Comparison of ENCODE assay signal across 11 cellular contexts in the genomic region with DNA sequence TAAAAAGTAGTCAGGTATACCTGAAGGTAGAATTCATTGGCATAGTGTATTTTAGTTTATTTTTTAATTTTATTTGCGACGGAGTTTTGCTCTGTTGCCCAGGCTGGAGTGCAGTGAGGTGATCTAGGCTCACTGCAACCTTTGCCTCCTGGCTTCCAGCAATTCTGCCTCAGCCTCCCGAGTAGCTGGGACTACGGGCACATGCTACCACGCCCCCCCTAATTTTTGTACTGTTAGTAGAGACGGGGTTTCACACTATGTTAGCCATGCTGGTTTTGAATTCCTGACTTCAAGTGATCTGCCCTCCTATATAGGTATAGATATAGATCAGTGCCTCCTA.
DNase-seq lines count a peak whose midpoint lies in the region; ATAC-seq and TF ChIP-seq lines count a peak whose summit lies in the region.
"Had no signal": no experiment of that assay in that cellular context is flagged by ENCODE, and none has a peak within 500 bp of the region (broad histone marks: within the 10 kb centered on the region; RNA-seq: fewer than 3 reads in every experiment).

No MANE protein-coding gene starts in this region.

- peaks cover 6% of the 10 kb centered on the region for H3F3A ChIP-seq in PC-3 (ENCODE audit: low read length, unreplicated experiment)

- TF ChIP-seq POLR2A in esophagus squamous epithelium (IDR thresholded peaks at IDR 0.05) (no peak), stomach (IDR thresholded peaks at IDR 0.05) (no peak)

- TF ChIP-seq EP300 in stomach (IDR thresholded peaks at IDR 0.05): no peak

- no peak overlapping the region for H3K4me3 Mint-ChIP-seq in activated CD8-positive, alpha-beta memory T cell treated with anti-CD3 and anti-CD28 coated beads, Interleukin-2, amount 10 ng/mL, durations not matched to agents 7 days and 5 days

- peak overlapping the region; percentile 91 for H3K9ac ChIP-seq in PC-3 (ENCODE audit: low read length)

- H3K9me3 ChIP-seq in PC-3 (ENCODE audit: low read length) (no peaks in the 10 kb centered on the region), esophagus squamous epithelium (no peaks in the 10 kb centered on the region), stomach (no peaks in the 10 kb centered on the region)

- H3K9me3 Mint-ChIP-seq in activated CD8-positive, alpha-beta memory T cell treated with anti-CD3 and anti-CD28 coated beads, Interleukin-2, amount 10 ng/mL, durations not matched to agents 7 days and 5 days (ENCODE audit: low read depth): no peaks in the 10 kb centered on the region

- H3K27ac ChIP-seq in PC-3 (ENCODE audit: low read length) (no peak overlapping the region), esophagus squamous epithelium (peak overlapping the region in 3 of 4 donors; percentile 95 to 97 (median 96)), stomach (peak overlapping the region in 3 of 5 donors; percentile 37 to 98 (median 95))

- H3K27ac Mint-ChIP-seq in activated CD8-positive, alpha-beta memory T cell treated with anti-CD3 and anti-CD28 coated beads, Interleukin-2, amount 10 ng/mL, durations not matched to agents 7 days and 5 days: peak overlapping the region; percentile 76

- no peaks in the 10 kb centered on the region for H3K36me3 ChIP-seq in PC-3 (ENCODE audit: low read depth, low read length)
- peaks cover 0 to 4% (median 0%) of the 10 kb centered on the region in 3 donors for H3K36me3 ChIP-seq in esophagus squamous epithelium
- peaks cover 0 to 4% (median 0%) of the 10 kb centered on the region in 4 donors for H3K36me3 ChIP-seq in stomach

- H3K36me3 Mint-ChIP-seq in activated CD8-positive, alpha-beta memory T cell treated with anti-CD3 and anti-CD28 coated beads, Interleukin-2, amount 10 ng/mL, durations not matched to agents 7 days and 5 days: peaks cover 10% of the 10 kb centered on the region

- no peaks in the 10 kb centered on the region for H3K9me2 ChIP-seq in PC-3 (replicated peaks; ENCODE audit: low read length)

- peaks cover 32% of the 10 kb centered on the region for H3K4me1 Mint-ChIP-seq in activated CD8-positive, alpha-beta memory T cell treated with anti-CD3 and anti-CD28 coated beads, Interleukin-2, amount 10 ng/mL, durations not matched to agents 7 days and 5 days

- intact Hi-C loops in PC-3 (cut with micrococcal nuclease) (loop anchor here (5.0 kb wide), 5 partner anchors 668 to 1022 kb away; a partner anchor contains a TSS), esophagus squamous epithelium (cut with DNase I) (no loop called here), stomach (cut with DNase I; ENCODE audit: low total_unique reads) (no loop called here), posterior cingulate gyrus (cut with DNase I) (no loop called here)

- CTCF ChIA-PET in activated CD8-positive, alpha-beta memory T cell treated with anti-CD3 and anti-CD28 coated beads, Interleukin-2, amount 10 ng/mL, durations not matched to agents 7 days and 5 days (lab: Charles Lee): interaction anchor here (0.8 to 5.8 kb wide), 4 partner anchors 10 to 651 kb away, joined by 3 to 42 read pairs (median 18); a partner anchor contains a TSS
- CTCF ChIA-PET in PC-3 (lab: Charles Lee): no interaction called here

- H4K20me1 ChIP-seq in PC-3 (ENCODE audit: low read length): peaks cover 10% of the 10 kb centered on the region

- POLR2A ChIA-PET in PC-3 (lab: Charles Lee; ENCODE audit: unreplicated experiment): interaction anchor here (0.6 to 4.4 kb wide), 6 partner anchors 11 to 1746 kb away, joined by 3 to 80 read pairs (median 4); a partner anchor contains a TSS

- TF ChIP-seq CTCF in PC-3 (conservative IDR thresholded peaks at IDR 0.05; ENCODE audit: low read depth, low read length): no peak
- no peak for TF ChIP-seq CTCF in esophagus squamous epithelium (IDR thresholded peaks at IDR 0.05)
- no peak for TF ChIP-seq CTCF in stomach (IDR thresholded peaks at IDR 0.05)

- no peak for ATAC-seq in activated CD8-positive, alpha-beta memory T cell treated with anti-CD3 and anti-CD28 coated beads, Interleukin-2, amount 10 ng/mL, durations not matched to agents 7 days and 5 days
- ATAC-seq in PC-3 (no peak), HG03280 (IDR thresholded peaks at IDR 0.05; ENCODE audit: unreplicated experiment) (no peak)

- H3K4me3 ChIP-seq in PC-3 (ENCODE audit: low read length) (peak overlapping the region; percentile 82), esophagus squamous epithelium (peak overlapping the region in 2 of 4 donors; percentile 64 to 68), stomach (peak overlapping the region in 3 of 4 donors; percentile 53 to 60 (median 59))

- BruUV-seq in PC-3 (replicated peaks; lab: Mats Ljungman, UMichigan): no TSS peak

- peaks cover 35% of the 10 kb centered on the region for H3K79me2 ChIP-seq in PC-3 (ENCODE audit: low read length)

- no peak overlapping the region for H2AFZ ChIP-seq in PC-3 (ENCODE audit: low read length)

- H3K4me1 ChIP-seq in PC-3 (ENCODE audit: insufficient read depth, low read length) (peaks cover 22% of the 10 kb centered on the region; the same call in 1 of the 2 replicates), esophagus squamous epithelium (peaks cover 0 to 58% (median 19%) of the 10 kb centered on the region in 3 donors), stomach (peaks cover 12 to 43% (median 28%) of the 10 kb centered on the region in 4 donors)

- no peaks in the 10 kb centered on the region for H3K27me3 Mint-ChIP-seq in activated CD8-positive, alpha-beta memory T cell treated with anti-CD3 and anti-CD28 coated beads, Interleukin-2, amount 10 ng/mL, durations not matched to agents 7 days and 5 days

- DNase-seq in activated CD8-positive, alpha-beta memory T cell treated with anti-CD3 and anti-CD28 coated beads, Interleukin-2, amount 10 ng/mL, durations not matched to agents 7 days and 5 days: no peak
- DNase-seq in activated CD8-positive, alpha-beta memory T cell treated with anti-CD3 and anti-CD28 coated beads, Interleukin-2, amount 50 U/mL, for 48 hours: no peak
- DNase-seq in PC-3 (no peak), esophagus squamous epithelium (lab: John Stamatoyannopoulos, UW) (no peak), stomach (no peak), NCI-H774 (lab: John Stamatoyannopoulos, UW) (no peak), posterior cingulate gyrus (no peak)
- DNase-seq: Calu3, HCEC 1CT, NCI-H2081 had no signal

- WGBS in esophagus squamous epithelium, 2 donors: 17 to 27% methylated on average over 6 of the region's 6 CpGs
- 29 to 60% (median 47%) methylated on average over 6 of the region's 6 CpGs for WGBS in stomach, 5 donors

- H3K27me3 ChIP-seq in PC-3 (ENCODE audit: low read length) (no peaks in the 10 kb centered on the region), esophagus squamous epithelium (no peaks in the 10 kb centered on the region), stomach (peaks cover 0 to 6% (median 0%) of the 10 kb centered on the region in 3 donors)

- peak overlapping the region; percentile 93 for H3K4me2 ChIP-seq in PC-3 (ENCODE audit: low read length)
